Comparison of ENCODE assay signal across 29 cellular contexts in genomic region chr7:111815354-111815753, GRCh38.
DNase-seq lines count a peak whose midpoint lies in the region; ATAC-seq, FAIRE-seq and TF ChIP-seq lines count a peak whose summit lies in the region.
"Had no signal": no experiment of that assay in that cellular context is flagged by ENCODE, and none has a peak within 500 bp of the region (broad histone marks: within the 10 kb centered on the region; RNA-seq: fewer than 3 reads in every experiment).

No MANE protein-coding gene starts in this region.

- H3K4me2 ChIP-seq in HepG2 (ENCODE audit: low read depth, low read length), result no peak overlapping the region
- H3K4me2 ChIP-seq in K562 (ENCODE audit: insufficient read depth, low read length), result no peak overlapping the region
- H3K4me2 ChIP-seq: A549; BLaER1; BLaER1 treated with 17β-estradiol and CSF1 and Interleukin-3, amounts not matched to agents 10 nM and 100 nM had no signal

- POLR2A ChIA-PET in HepG2 (lab: Yijun Ruan, JAX) (no interaction called here), K562 (lab: Yijun Ruan, JAX) (interaction anchor here (0.6 kb wide), 1 partner anchor 33 kb away, joined by 3 read pairs; no protein-coding TSS in a partner anchor)

- TF ChIP-seq EP300 in HepG2 (IDR thresholded peaks at IDR 0.05; ENCODE audit: low read depth in 2 of 2, low read length in 2 of 2), result no peak
- no peak for TF ChIP-seq EP300 in HepG2 (CRISPR knock-in tag; IDR thresholded peaks at IDR 0.05; ENCODE audit: borderline replicate concordance)
- TF ChIP-seq EP300 in K562 (IDR thresholded peaks at IDR 0.05; ENCODE audit: low read length), result no peak

- H3K79me2 ChIP-seq in HepG2 (ENCODE audit: insufficient read depth, low read length) (no peaks in the 10 kb centered on the region), K562 (ENCODE audit: control insufficient read depth, insufficient read depth, low read length) (no peaks in the 10 kb centered on the region)

- no peak overlapping the region for H2AFZ ChIP-seq in HepG2 (ENCODE audit: low read length)
- H2AFZ ChIP-seq in K562 (ENCODE audit: low read depth, low read length), result no peak overlapping the region

- in situ Hi-C loops in HepG2 (cut with HindIII; ENCODE audit: extremely low pct_ligation_motif_present, low pct_unique_long_range_greater_than_20kb) (no loop called here), K562 (cut with MboI) (no loop called here)

- TF ChIP-seq RAD21 in HepG2 (CRISPR knock-in tag; IDR thresholded peaks at IDR 0.05), result no peak
- no peak for TF ChIP-seq RAD21 in K562 (CRISPR knock-in tag; conservative IDR thresholded peaks at IDR 0.05 in 1 of 2, IDR thresholded peaks at IDR 0.05 in 1 of 2)

- no peak for TF ChIP-seq POLR2A in HepG2 (IDR thresholded peaks at IDR 0.05; ENCODE audit: insufficient read depth in 1 of 2, low read depth in 2 of 2, low read length in 2 of 2)
- no peak for TF ChIP-seq POLR2A in right lobe of liver (IDR thresholded peaks at IDR 0.05)
- no peak for TF ChIP-seq POLR2A in K562 (conservative IDR thresholded peaks at IDR 0.05)

- H3K4me1 ChIP-seq in HepG2 (ENCODE audit: insufficient read depth, low read length) (no peaks in the 10 kb centered on the region), right lobe of liver (no peaks in the 10 kb centered on the region), K562 (replicated peaks in 1 of 2; ENCODE audit: control insufficient read depth in 2 of 2, insufficient read depth in 2 of 2, low read length in 2 of 2) (no peaks in the 10 kb centered on the region)
- H3K4me1 ChIP-seq: A549; BE2C; BLaER1; BLaER1 treated with 17β-estradiol and CSF1 and Interleukin-3, amounts not matched to agents 10 nM and 100 nM; Caco-2 had no signal

- H3K36me3 ChIP-seq in HepG2 (replicated peaks in 1 of 2; ENCODE audit: control insufficient read depth in 1 of 2, insufficient read depth in 2 of 2, low read length in 2 of 2) (peaks cover 0 to 5% of the 10 kb centered on the region in 2 experiments; a peak in 3 of 5 replicates), right lobe of liver (no peaks in the 10 kb centered on the region), K562 (ENCODE audit: control insufficient read depth, insufficient read depth, low read length) (no peaks in the 10 kb centered on the region)
- H3K36me3 ChIP-seq: BE2C, BLaER1 had no signal

- no peak for TF ChIP-seq CTCF in HepG2 (CRISPR knock-in tag; IDR thresholded peaks at IDR 0.05)
- no peak for TF ChIP-seq CTCF in right lobe of liver (IDR thresholded peaks at IDR 0.05)
- TF ChIP-seq CTCF in K562 (IDR thresholded peaks at IDR 0.05 in 2 of 3, conservative IDR thresholded peaks at IDR 0.05 in 1 of 3; ENCODE audit: insufficient read depth in 2 of 3, low read depth in 1 of 3, low read length in 3 of 3), result no peak

- DNase-seq in HepG2 (ENCODE audit: low spot score), result no peak
- DNase-seq in right lobe of liver, result no peak
- DNase-seq in K562 (ENCODE audit: extremely low read depth in 1 of 4, low spot score in 3 of 4), result no peak
- DNase-seq: 8988T; ACHN; BE2C; C1 segment of cervical spinal cord; Caco-2; Calu3; CD4-positive, alpha-beta memory T cell; CD4-positive, alpha-beta T cell; CD4-positive, CD25-positive, alpha-beta regulatory T cell; CD8-positive, alpha-beta memory T cell; CD8-positive, alpha-beta T cell; COR-L47; DMS 273 treated with DMSO at 0.1 percent for 48 hours; DMS153; DMS53; DMS79; DMS79 treated with DMSO at 0.1 percent for 48 hours; DND-41; EL had no signal

- no peaks in the 10 kb centered on the region for H3K9me3 ChIP-seq in HepG2 (ENCODE audit: low read length)
- no peaks in the 10 kb centered on the region for H3K9me3 ChIP-seq in right lobe of liver
- H3K9me3 ChIP-seq in K562 (replicated peaks; ENCODE audit: control insufficient read depth, insufficient read depth, low read depth, low read length), result no peaks in the 10 kb centered on the region
- H3K9me3 ChIP-seq: A549; BE2C; BLaER1; BLaER1 treated with 17β-estradiol and CSF1 and Interleukin-3, amounts not matched to agents 10 nM and 100 nM; Caco-2 had no signal

- BruUV-seq in HepG2 (replicated peaks; lab: Mats Ljungman, UMichigan) (no TSS peak), K562 (replicated peaks; lab: Mats Ljungman, UMichigan) (no TSS peak)

- 100% methylated on average over 1 of the region's 1 CpG for WGBS in HepG2 (ENCODE audit: low lambda C conversion rate)
- WGBS in right lobe of liver (ENCODE audit: insufficient coverage, low coverage, low lambda C conversion rate, missing lambda C conversion rate), result no CpG with 5 or more reads among the region's 1 CpG
- no CpG with 5 or more reads among the region's 1 CpG for WGBS in K562 (ENCODE audit: insufficient coverage, low coverage, missing lambda C conversion rate)

- no peaks in the 10 kb centered on the region for H3K9me1 ChIP-seq in K562 (ENCODE audit: control insufficient read depth, insufficient read depth, low read length)

- H3K9ac ChIP-seq in HepG2 (ENCODE audit: insufficient read depth, low read depth, low read length) (no peak overlapping the region), K562 (ENCODE audit: insufficient read depth in 1 of 2, low read depth in 2 of 2, low read length in 2 of 2) (no peak overlapping the region)
- H3K9ac ChIP-seq: BLaER1; BLaER1 treated with 17β-estradiol and CSF1 and Interleukin-3, amounts not matched to agents 10 nM and 100 nM had no signal

- no peak overlapping the region for H3K4me3 ChIP-seq in HepG2 (replicated peaks in 1 of 3; ENCODE audit: insufficient read depth in 1 of 3, low read depth in 2 of 3, low read length in 3 of 3)
- H3K4me3 ChIP-seq in right lobe of liver, result no peak overlapping the region
- H3K4me3 ChIP-seq in K562, result no peak overlapping the region
- H3K4me3 ChIP-seq: A549; BLaER1; BLaER1 treated with 17β-estradiol and CSF1 and Interleukin-3, amounts not matched to agents 10 nM and 100 nM had no signal

- intact Hi-C loops in HepG2 (cut with micrococcal nuclease; ENCODE audit: unreplicated experiment), result no loop called here
- intact Hi-C loops in right lobe of liver (cut with DNase I), result no loop called here
- intact Hi-C loops in K562 (cut with micrococcal nuclease), result no loop called here

- CTCF ChIA-PET in HepG2 (lab: Yijun Ruan, JAX; ENCODE audit: low intra/inter-chr PET ratio, low total read pairs) (no interaction called here), K562 (lab: Yijun Ruan, JAX; ENCODE audit: low intra/inter-chr PET ratio) (no interaction called here)

- ATAC-seq in HepG2 (no peak), right lobe of liver (no peak), K562 (no peak), GM21367 (IDR thresholded peaks at IDR 0.05; ENCODE audit: unreplicated experiment) (no peak)
- ATAC-seq: A549; CD8-positive, alpha-beta T cell had no signal

- H3K27me3 ChIP-seq in HepG2 (ENCODE audit: control insufficient read depth in 1 of 2, insufficient read depth in 2 of 2, low read length in 2 of 2), result no peaks in the 10 kb centered on the region
- no peaks in the 10 kb centered on the region for H3K27me3 ChIP-seq in right lobe of liver
- no peaks in the 10 kb centered on the region; a peak in 1 of 5 replicates for H3K27me3 ChIP-seq in K562 (ENCODE audit: control insufficient read depth in 2 of 2, insufficient read depth in 2 of 2, low read length in 2 of 2)
- H3K27me3 ChIP-seq: BE2C; BLaER1; BLaER1 treated with 17β-estradiol and CSF1 and Interleukin-3, amounts not matched to agents 10 nM and 100 nM had no signal

- FAIRE-seq in HepG2 (lab: Jason Lieb, UNC) (no peak), K562 (lab: Jason Lieb, UNC) (no peak)
- FAIRE-seq: A549, D721Med had no signal

- H3K27ac ChIP-seq in HepG2 (ENCODE audit: extremely low read length, insufficient read depth, low read length) (no peak overlapping the region), right lobe of liver (no peak overlapping the region), K562 (ENCODE audit: extremely low read depth, low read depth, low read length) (no peak overlapping the region)
- H3K27ac ChIP-seq: 22Rv1; A549; BLaER1; BLaER1 treated with 17β-estradiol and CSF1 and Interleukin-3, amounts not matched to agents 10 nM and 100 nM; C4-2B had no signal

- H4K20me1 ChIP-seq in HepG2 (ENCODE audit: insufficient read depth, low read length) (no peaks in the 10 kb centered on the region), K562 (replicated peaks; ENCODE audit: control insufficient read depth, insufficient read depth, low read length) (no peaks in the 10 kb centered on the region)
- H4K20me1 ChIP-seq: BLaER1 had no signal

TF ChIP-seq in HepG2, 621 proteins besides CTCF, POLR2A, EP300 and RAD21 (continues in another document):
- TF ChIP-seq HNRNPK (IDR thresholded peaks at IDR 0.05; ENCODE audit: low read depth, low read length, poor library complexity, severe bottlenecking), result peak; percentile 79
- TF ChIP-seq ATF3 (CRISPR knock-in tag; IDR thresholded peaks at IDR 0.05), result no peak

TF ChIP-seq in K562, 482 proteins besides CTCF, POLR2A, EP300 and RAD21 (continues in another document):
- TF ChIP-seq HNRNPK (IDR thresholded peaks at IDR 0.05; ENCODE audit: low read depth, low read length, poor library complexity, severe bottlenecking), result peak; percentile 81
- TF ChIP-seq GMEB1 (CRISPR knock-in tag; IDR thresholded peaks at IDR 0.05), result no peak
- TF ChIP-seq PCBP2 (IDR thresholded peaks at IDR 0.05; ENCODE audit: low read depth, low read length, poor library complexity, severe bottlenecking), result peak; percentile 65
- TF ChIP-seq ILF3 (IDR thresholded peaks at IDR 0.05; ENCODE audit: borderline replicate concordance), result no peak

Comparison
In these comparisons a context has a peak if more than half of its experiments do, and no peak if none do; other contexts are left out.
1. Of the 241 proteins assayed by ChIP-seq in both HepG2 and K562: peak only in HepG2: none; only in K562: PCBP2; in both: HNRNPK; in neither: 239.